1 cellular context compared by ENCODE assay signal in genomic region chr20:46089338-46090094, GRCh38.
TF ChIP-seq lines count a peak whose summit lies in the region.

Gene NCOA5 (minus strand): TSS chr20:46089962. CDS start chr20:46079424, 10,538 bp downstream.

TF ChIP-seq in HepG2, 621 proteins besides CTCF, POLR2A, EP300 and RAD21 (continued from another document and continues in another):
- peak; percentile 50; the same call in 1 of the 2 replicates for TF ChIP-seq ZNF609 (CRISPR knock-in tag; IDR thresholded peaks at IDR 0.05; ENCODE audit: borderline replicate concordance)
- TF ChIP-seq ZNF839 (CRISPR knock-in tag; IDR thresholded peaks at IDR 0.05; ENCODE audit: borderline replicate concordance) = no peak; the same call in none of the 2 replicates
- TF ChIP-seq SNAPC4 (CRISPR knock-in tag; IDR thresholded peaks at IDR 0.05) = no peak; the same call in 1 of the 2 replicates
- TF ChIP-seq ZNF761 (CRISPR knock-in tag; conservative IDR thresholded peaks at IDR 0.05) = peak; percentile 96
- peak; percentile 90 for TF ChIP-seq NFAT5 (CRISPR knock-in tag; IDR thresholded peaks at IDR 0.05)
- TF ChIP-seq KLF15 (CRISPR knock-in tag; IDR thresholded peaks at IDR 0.05; ENCODE audit: borderline replicate concordance) = peak; percentile 87; the same call in 1 of the 2 replicates
- TF ChIP-seq ZMYM4 (CRISPR knock-in tag; IDR thresholded peaks at IDR 0.05) = peak; percentile 96
- TF ChIP-seq TGIF2 (CRISPR knock-in tag; IDR thresholded peaks at IDR 0.05) = peak; percentile 75
- no peak for TF ChIP-seq ADNP (CRISPR knock-in tag; IDR thresholded peaks at IDR 0.05)
- no peak for TF ChIP-seq PLSCR1 (CRISPR knock-in tag; IDR thresholded peaks at IDR 0.05; ENCODE audit: borderline replicate concordance)
- TF ChIP-seq SIX4 (CRISPR knock-in tag; IDR thresholded peaks at IDR 0.05) = peak; percentile 66; the same call in 1 of the 2 replicates
- TF ChIP-seq DMAP1 (CRISPR knock-in tag; IDR thresholded peaks at IDR 0.05) = peak; percentile 99
- peak; percentile 99 for TF ChIP-seq PHF5A (CRISPR knock-in tag; IDR thresholded peaks at IDR 0.05; ENCODE audit: low read depth, unreplicated experiment)
- TF ChIP-seq ZNF746 (CRISPR knock-in tag; IDR thresholded peaks at IDR 0.05) = peak; percentile 65; the same call in 1 of the 2 replicates
- peak; percentile 73 for TF ChIP-seq FOSL2 (CRISPR knock-in tag; IDR thresholded peaks at IDR 0.05)
- TF ChIP-seq PCBP2 (optimal IDR thresholded peaks at IDR 0.05; ENCODE audit: low read depth, low read length, poor library complexity, severe bottlenecking) = no peak
- peak; percentile 91 for TF ChIP-seq ZNF558 (CRISPR knock-in tag; IDR thresholded peaks at IDR 0.05; ENCODE audit: borderline replicate concordance)
- peak; percentile 41 for TF ChIP-seq KDM6A (CRISPR knock-in tag; IDR thresholded peaks at IDR 0.05; ENCODE audit: low read depth)
- TF ChIP-seq ZFP1 (CRISPR knock-in tag; IDR thresholded peaks at IDR 0.05) = peak; percentile 65; the same call in 1 of the 2 replicates
- peak; percentile 99 for TF ChIP-seq RBM22 (optimal IDR thresholded peaks at IDR 0.05; ENCODE audit: low read length)
- TF ChIP-seq ZBTB33 (CRISPR knock-in tag; IDR thresholded peaks at IDR 0.05) = peak; percentile 58; the same call in 1 of the 2 replicates
- peak; percentile 77 for TF ChIP-seq ATF3 (CRISPR knock-in tag; IDR thresholded peaks at IDR 0.05)
- TF ChIP-seq ZNF703 (CRISPR knock-in tag; IDR thresholded peaks at IDR 0.05; ENCODE audit: borderline replicate concordance) = no peak; the same call in 1 of the 2 replicates
- no peak for TF ChIP-seq SP1 (IDR thresholded peaks at IDR 0.05)
- TF ChIP-seq SP1 (CRISPR knock-in tag; IDR thresholded peaks at IDR 0.05) = peak; percentile 82
